In the genomic region with DNA sequence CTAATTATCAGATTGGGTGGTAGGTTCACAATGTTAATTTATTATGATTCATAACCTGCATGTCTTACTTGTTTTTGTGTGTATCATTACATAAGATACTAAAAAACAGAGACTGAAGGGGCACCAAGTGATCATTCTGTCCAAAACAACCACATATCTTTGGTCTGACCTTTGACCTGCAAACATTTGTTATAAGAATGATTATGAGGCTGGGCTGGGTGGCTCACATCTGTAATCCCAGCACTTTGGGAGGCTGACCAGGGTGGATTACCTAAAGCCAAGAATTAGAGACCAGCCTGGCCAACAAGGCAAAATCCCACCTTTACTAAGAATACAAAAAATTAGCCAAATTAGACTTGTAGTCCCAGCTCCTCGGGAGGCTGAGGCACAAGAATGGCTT, we compare ENCODE assay signal across 20 cellular contexts.
"Had no signal": no experiment of that assay in that cellular context is flagged by ENCODE, and none has a peak within 500 bp of the region (broad histone marks: within the 10 kb centered on the region; RNA-seq: fewer than 3 reads in every experiment).

No MANE protein-coding gene starts in this region.

- H3K4me3 ChIP-seq: esophagus muscularis mucosa, gastroesophageal sphincter, psoas muscle, skin epidermis, thoracic aorta had no signal

- H3K4me1 ChIP-seq: psoas muscle had no signal

- H3K27ac ChIP-seq: epithelial cell of prostate, esophagus muscularis mucosa, gastroesophageal sphincter, psoas muscle, skin epidermis, thoracic aorta had no signal

- H3K9me3 ChIP-seq: esophagus muscularis mucosa, gastroesophageal sphincter, psoas muscle, thoracic aorta had no signal

- FAIRE-seq: kidney, urothelium cell line had no signal

- H3K27me3 ChIP-seq: esophagus muscularis mucosa, gastroesophageal sphincter had no signal

- ATAC-seq: effector memory CD8-positive, alpha-beta T cell; gastroesophageal sphincter; left colon; naive thymus-derived CD4-positive, alpha-beta T cell; sciatic nerve; stimulated activated naive B cell treated with anti-CD40 and anti-IgM and Interleukin-4, amounts not matched to agents 10 μg/mL and 1 μg/mL and 100 μg/mL, for 72 hours; stimulated activated naive CD8-positive, alpha-beta T cell treated with anti-CD3 and anti-CD28 coated beads, Interleukin-15, amount 100 ng/mL, for 72 hours had no signal

- DNase-seq: effector memory CD8-positive, alpha-beta T cell; foreskin fibroblast; glutamatergic neuron; kidney; left colon; naive thymus-derived CD4-positive, alpha-beta T cell; nephron progenitor cell; psoas muscle; retina; stimulated activated CD4-positive, alpha-beta T cell treated with anti-CD3 and anti-CD28 coated beads, Interleukin-2, amount 100 ng/mL, for 24 hours; stimulated activated CD4-positive, alpha-beta T cell treated with anti-CD3 and anti-CD28 coated beads, Interleukin-4, amount 100 ng/mL, for 4 hours; stimulated activated naive B cell treated with anti-CD40 and anti-IgM and Interleukin-4, amounts not matched to agents 10 μg/mL and 1 μg/mL and 100 μg/mL, for 72 hours; stimulated activated naive CD8-positive, alpha-beta T cell treated with anti-CD3 and anti-CD28 coated beads, Interleukin-15, amount 100 ng/mL, for 72 hours had no signal
